31 cellular contexts compared by ENCODE assay signal in the genomic region with DNA sequence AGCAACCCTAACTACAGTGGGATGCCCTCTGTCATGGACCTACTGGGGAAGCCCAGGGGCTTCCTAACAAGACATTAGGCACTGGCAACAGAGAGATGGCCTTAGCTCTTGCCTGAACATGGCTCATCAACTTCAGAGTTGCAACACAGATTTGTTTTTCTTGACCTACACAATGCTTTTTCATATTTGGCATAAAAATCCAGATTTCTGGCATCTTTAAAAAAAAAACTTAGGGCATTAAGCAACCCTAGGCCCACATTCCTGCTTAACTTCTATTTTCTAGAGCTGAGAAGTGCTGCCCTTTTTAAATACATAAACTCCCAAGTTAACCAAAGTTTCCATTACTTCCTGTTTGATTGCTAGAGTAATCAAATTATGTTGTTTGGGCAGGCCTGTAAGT. TPM values are rescaled to one million over a fixed set of nuclear protein-coding genes. Genes with fewer than 3 reads are reported as not detected.
"Had no signal": no experiment of that assay in that cellular context is flagged by ENCODE, and none has a peak within 500 bp of the region (broad histone marks: within the 10 kb centered on the region; RNA-seq: fewer than 3 reads in every experiment).

No MANE protein-coding gene starts in this region.

- H3K36me3 Mint-ChIP-seq: stimulated activated effector memory CD8-positive, alpha-beta T cell treated with anti-CD3 and anti-CD28 coated beads, Interleukin-12 subunit alpha, Interleukin-12 subunit beta, amount 100 ng/mL, for 72 hours; WTC11 had no signal

- H3K79me2 ChIP-seq: parathyroid adenoma had no signal

- H3K27me3 ChIP-seq: breast epithelium, gastrocnemius medialis, vagina had no signal

- H3K27me3 Mint-ChIP-seq: activated CD4-positive, alpha-beta memory T cell treated with anti-CD3 and anti-CD28 coated beads, Interleukin-2, amount 10 ng/mL, durations not matched to agents 7 days and 5 days; activated CD4-positive, alpha-beta T cell treated with anti-CD3 and anti-CD28 coated beads, Interleukin-2, amount 10 ng/mL, durations not matched to agents 7 days and 5 days; activated T-cell treated with anti-CD3 and anti-CD28 coated beads, Interleukin-2, amount 50 U/mL, for 24 hours; dendritic cell treated with granulocyte-macrophage colony-stimulating factor and Interleukin-4, amounts not matched to agents 40 ng/mL and 50 ng/mL, for 4 days had no signal

- DNase-seq: activated CD4-positive, alpha-beta memory T cell treated with anti-CD3 and anti-CD28 coated beads, Interleukin-2, amount 10 ng/mL, durations not matched to agents 7 days and 5 days; activated CD4-positive, alpha-beta T cell treated with anti-CD3 and anti-CD28 coated beads for 1 hour; activated CD4-positive, alpha-beta T cell treated with anti-CD3 and anti-CD28 coated beads, Interleukin-2, amount 10 ng/mL, durations not matched to agents 7 days and 5 days; activated CD8-positive, alpha-beta memory T cell treated with anti-CD3 and anti-CD28 coated beads, Interleukin-2, amount 50 U/mL, for 48 hours; activated gamma-delta T cell treated with Interleukin-2 at 50 U/mL for 16 hours; activated naive CD4-positive, alpha-beta T cell treated with anti-CD3 and anti-CD28 coated beads, Interleukin-2, amount 50 U/mL, for 16 hours; activated T-cell treated with anti-CD3 and anti-CD28 coated beads, Interleukin-2, amount 50 U/mL, for 24 hours; amygdala; gastrocnemius medialis; glutamatergic neuron; left ventricle myocardium inferior; mucosa of descending colon; psoas muscle; spleen; stimulated activated CD4-positive, alpha-beta T cell treated with anti-CD3 and anti-CD28 coated beads, Interleukin-4, amount 100 ng/mL, for 1 hour; substantia nigra; T-helper 2 cell had no signal

- H3K36me3 ChIP-seq: breast epithelium, gastrocnemius medialis, left ventricle myocardium inferior, neutrophil, spleen, vagina had no signal

- ATAC-seq: activated T-helper 17 cell treated with anti-CD3 and anti-CD28 coated beads, Interleukin-2, amount 50 U/mL, for 72 hours; gastrocnemius medialis; mucosa of descending colon; psoas muscle; stimulated activated effector memory CD8-positive, alpha-beta T cell treated with anti-CD3 and anti-CD28 coated beads, Interleukin-12 subunit alpha, Interleukin-12 subunit beta, amount 100 ng/mL, for 72 hours; WTC11 had no signal

- H3K27ac Mint-ChIP-seq: activated CD4-positive, alpha-beta memory T cell treated with anti-CD3 and anti-CD28 coated beads, Interleukin-2, amount 10 ng/mL, durations not matched to agents 7 days and 5 days; activated CD4-positive, alpha-beta T cell treated with anti-CD3 and anti-CD28 coated beads, Interleukin-2, amount 10 ng/mL, durations not matched to agents 7 days and 5 days; activated T-cell treated with anti-CD3 and anti-CD28 coated beads, Interleukin-2, amount 50 U/mL, for 24 hours; activated T-helper 17 cell treated with anti-CD3 and anti-CD28 coated beads, Interleukin-2, amount 50 U/mL, for 72 hours; dendritic cell treated with granulocyte-macrophage colony-stimulating factor and Interleukin-4, amounts not matched to agents 40 ng/mL and 50 ng/mL, for 4 days; nephron; stimulated activated effector memory CD8-positive, alpha-beta T cell treated with anti-CD3 and anti-CD28 coated beads, Interleukin-12 subunit alpha, Interleukin-12 subunit beta, amount 100 ng/mL, for 72 hours; stimulated activated naive CD8-positive, alpha-beta T cell treated with anti-CD3 and anti-CD28 coated beads, Interleukin-15, Interleukin-2, amounts not matched to agents 100 ng/mL and 50 ng/mL, for 24 hours; type B pancreatic cell; WTC11 had no signal

- H3K9me3 Mint-ChIP-seq: activated CD4-positive, alpha-beta memory T cell treated with anti-CD3 and anti-CD28 coated beads, Interleukin-2, amount 10 ng/mL, durations not matched to agents 7 days and 5 days; activated CD4-positive, alpha-beta T cell treated with anti-CD3 and anti-CD28 coated beads, Interleukin-2, amount 10 ng/mL, durations not matched to agents 7 days and 5 days; activated T-cell treated with anti-CD3 and anti-CD28 coated beads, Interleukin-2, amount 50 U/mL, for 24 hours; activated T-helper 17 cell treated with anti-CD3 and anti-CD28 coated beads, Interleukin-2, amount 50 U/mL, for 72 hours; central memory CD8-positive, alpha-beta T cell; dendritic cell treated with granulocyte-macrophage colony-stimulating factor and Interleukin-4, amounts not matched to agents 40 ng/mL and 50 ng/mL, for 4 days; nephron; stimulated activated effector memory CD8-positive, alpha-beta T cell treated with anti-CD3 and anti-CD28 coated beads, Interleukin-12 subunit alpha, Interleukin-12 subunit beta, amount 100 ng/mL, for 72 hours; stimulated activated naive CD8-positive, alpha-beta T cell treated with anti-CD3 and anti-CD28 coated beads, Interleukin-15, Interleukin-2, amounts not matched to agents 100 ng/mL and 50 ng/mL, for 24 hours; type B pancreatic cell; WTC11 had no signal

- H3K9me3 ChIP-seq: breast epithelium, gastrocnemius medialis, left ventricle myocardium inferior, mucosa of descending colon, neutrophil, psoas muscle, spleen, vagina had no signal

- H3K4me3 ChIP-seq: breast epithelium, gastrocnemius medialis, left ventricle myocardium inferior, lung, mucosa of descending colon, psoas muscle, spleen, vagina had no signal

- H3K4me1 Mint-ChIP-seq: activated CD4-positive, alpha-beta memory T cell treated with anti-CD3 and anti-CD28 coated beads, Interleukin-2, amount 10 ng/mL, durations not matched to agents 7 days and 5 days; activated CD4-positive, alpha-beta T cell treated with anti-CD3 and anti-CD28 coated beads, Interleukin-2, amount 10 ng/mL, durations not matched to agents 7 days and 5 days; activated T-helper 17 cell treated with anti-CD3 and anti-CD28 coated beads, Interleukin-2, amount 50 U/mL, for 72 hours; central memory CD8-positive, alpha-beta T cell; nephron; stimulated activated effector memory CD8-positive, alpha-beta T cell treated with anti-CD3 and anti-CD28 coated beads, Interleukin-12 subunit alpha, Interleukin-12 subunit beta, amount 100 ng/mL, for 72 hours had no signal

- H3K4me1 ChIP-seq: breast epithelium, gastrocnemius medialis, left ventricle myocardium inferior, parathyroid adenoma, psoas muscle, spleen, vagina had no signal

- H2AFZ ChIP-seq: parathyroid adenoma had no signal

- H3K4me3 Mint-ChIP-seq: activated CD4-positive, alpha-beta memory T cell treated with anti-CD3 and anti-CD28 coated beads, Interleukin-2, amount 10 ng/mL, durations not matched to agents 7 days and 5 days; activated CD4-positive, alpha-beta T cell treated with anti-CD3 and anti-CD28 coated beads, Interleukin-2, amount 10 ng/mL, durations not matched to agents 7 days and 5 days; activated T-cell treated with anti-CD3 and anti-CD28 coated beads, Interleukin-2, amount 50 U/mL, for 24 hours; activated T-helper 17 cell treated with anti-CD3 and anti-CD28 coated beads, Interleukin-2, amount 50 U/mL, for 72 hours; central memory CD8-positive, alpha-beta T cell; dendritic cell treated with granulocyte-macrophage colony-stimulating factor and Interleukin-4, amounts not matched to agents 40 ng/mL and 50 ng/mL, for 4 days; nephron; stimulated activated effector memory CD8-positive, alpha-beta T cell treated with anti-CD3 and anti-CD28 coated beads, Interleukin-12 subunit alpha, Interleukin-12 subunit beta, amount 100 ng/mL, for 72 hours; stimulated activated naive CD8-positive, alpha-beta T cell treated with anti-CD3 and anti-CD28 coated beads, Interleukin-15, Interleukin-2, amounts not matched to agents 100 ng/mL and 50 ng/mL, for 24 hours; type B pancreatic cell; WTC11 had no signal

- H3K27ac ChIP-seq: breast epithelium, epithelial cell of prostate, gastrocnemius medialis, left ventricle myocardium inferior, neutrophil, parathyroid adenoma, psoas muscle, spleen, vagina had no signal

- H3K9ac ChIP-seq: parathyroid adenoma had no signal

RNA-seq across cellular contexts. Expression of gene GRIA1, which starts 8.0 kb away (rescaled TPM):
- total RNA-seq: activated CD4-positive, alpha-beta memory T cell treated with anti-CD3 and anti-CD28 coated beads, Interleukin-2, amount 10 ng/mL, durations not matched to agents 7 days and 5 days; activated CD4-positive, alpha-beta T cell treated with anti-CD3 and anti-CD28 coated beads, Interleukin-2, amount 10 ng/mL, durations not matched to agents 7 days and 5 days; activated T-helper 17 cell treated with anti-CD3 and anti-CD28 coated beads, Interleukin-2, amount 50 U/mL, for 72 hours; vagina had no signal
